In the genomic region with DNA sequence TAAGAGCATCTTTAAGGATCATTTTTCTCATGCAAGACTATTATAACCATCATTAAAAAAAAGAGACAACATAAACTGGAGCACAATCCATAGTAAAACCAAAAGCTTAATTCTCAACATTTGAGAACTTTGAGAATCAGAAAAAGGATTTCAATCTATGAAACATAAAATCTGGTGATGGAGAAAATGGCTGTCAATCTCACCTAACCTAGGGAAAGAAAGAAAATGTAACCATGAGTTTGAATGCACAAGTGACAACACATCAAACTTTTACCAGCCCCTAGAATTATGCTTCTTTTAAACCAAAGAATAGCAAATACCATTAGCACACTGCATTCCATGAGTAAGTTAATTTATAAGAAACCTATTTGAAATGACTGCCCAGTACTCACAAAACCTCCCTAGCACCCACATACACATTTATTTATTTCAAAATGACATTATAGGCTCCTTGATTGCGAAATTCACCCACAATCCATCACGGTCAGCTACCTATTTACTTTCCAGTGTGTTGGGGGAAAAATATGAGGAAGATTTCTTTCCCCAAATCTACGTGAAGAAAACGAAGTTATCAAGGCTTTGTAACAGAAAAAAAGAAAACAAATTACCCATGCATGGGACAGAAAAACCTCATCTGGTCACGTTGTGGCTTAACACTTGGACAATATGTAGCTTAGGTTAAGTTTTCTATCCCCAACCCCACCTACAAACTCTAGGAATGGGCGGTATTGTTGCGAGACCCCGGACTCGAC, we compare ENCODE assay signal across 8 cellular contexts. TPM values are rescaled to one million over a fixed set of nuclear protein-coding genes. Genes with fewer than 3 reads are reported as not detected.
DNase-seq lines count a peak whose midpoint lies in the region; ATAC-seq, FAIRE-seq and TF ChIP-seq lines count a peak whose summit lies in the region.

No MANE protein-coding gene starts in this region.

- POLR2A ChIA-PET in CD4-positive, alpha-beta T cell (lab: Charles Lee), result interaction anchor here (0.6 to 1.3 kb wide), 4 partner anchors 15 to 131 kb away, joined by 3 to 5 read pairs (median 3); no protein-coding TSS in a partner anchor
- POLR2A ChIA-PET in HepG2 (lab: Yijun Ruan, JAX), result interaction anchor here (1.0 to 2.2 kb wide), 6 partner anchors 8 to 81 kb away, joined by 3 to 6 read pairs (median 3); no protein-coding TSS in a partner anchor

- CTCF ChIA-PET in CD4-positive, alpha-beta T cell (lab: Charles Lee), result no interaction called here
- CTCF ChIA-PET in HepG2 (lab: Yijun Ruan, JAX; ENCODE audit: low intra/inter-chr PET ratio, low total read pairs), result no interaction called here

- peak overlapping the region; percentile 86 for H3K9ac ChIP-seq in HepG2 (ENCODE audit: insufficient read depth, low read depth, low read length)

- no peaks in the 10 kb centered on the region for H3K9me3 ChIP-seq in CD4-positive, alpha-beta T cell (ENCODE audit: control insufficient read depth, low read length)
- H3K9me3 ChIP-seq in ascending aorta, result no peaks in the 10 kb centered on the region
- no peaks in the 10 kb centered on the region for H3K9me3 ChIP-seq in HepG2 (ENCODE audit: low read length)
- no peaks in the 10 kb centered on the region for H3K9me3 ChIP-seq in tibial nerve

- no TSS peak for BruUV-seq in HepG2 (replicated peaks; lab: Mats Ljungman, UMichigan)

- no peak for TF ChIP-seq RAD21 in HepG2 (CRISPR knock-in tag; IDR thresholded peaks at IDR 0.05)

- H3K27ac Mint-ChIP-seq in CD4-positive, alpha-beta T cell, result peak overlapping the region; percentile 98
- H3K27ac Mint-ChIP-seq in IgD-negative memory B cell, result peak overlapping the region; percentile 70 to 99 (median 86)

- H3K27me3 ChIP-seq in CD4-positive, alpha-beta T cell (ENCODE audit: control insufficient read depth, insufficient read depth, low read length), result no peaks in the 10 kb centered on the region
- H3K27me3 ChIP-seq in ascending aorta (no peaks in the 10 kb centered on the region), HepG2 (ENCODE audit: control insufficient read depth in 1 of 2, insufficient read depth in 2 of 2, low read length in 2 of 2) (peaks cover 0 to 2% of the 10 kb centered on the region in 2 experiments; a peak in 1 of 5 replicates), tibial nerve (no peaks in the 10 kb centered on the region)

- no peaks in the 10 kb centered on the region for H3K27me3 Mint-ChIP-seq in CD4-positive, alpha-beta T cell
- no peaks in the 10 kb centered on the region for H3K27me3 Mint-ChIP-seq in IgD-negative memory B cell

- H3K36me3 ChIP-seq in ascending aorta, result no peaks in the 10 kb centered on the region
- H3K36me3 ChIP-seq in HepG2 (replicated peaks in 1 of 2; ENCODE audit: control insufficient read depth in 1 of 2, insufficient read depth in 2 of 2, low read length in 2 of 2), result no peaks in the 10 kb centered on the region; a peak in 1 of 5 replicates
- H3K36me3 ChIP-seq in tibial nerve, result no peaks in the 10 kb centered on the region

- H3K4me1 Mint-ChIP-seq in CD4-positive, alpha-beta T cell (ENCODE audit: low read depth), result peaks cover 67% of the 10 kb centered on the region
- peaks cover 28 to 46% (median 28%) of the 10 kb centered on the region in 3 donors for H3K4me1 Mint-ChIP-seq in IgD-negative memory B cell

- TF ChIP-seq EP300 in HepG2 (IDR thresholded peaks at IDR 0.05; ENCODE audit: low read depth in 2 of 2, low read length in 2 of 2) (no peak), HepG2 (CRISPR knock-in tag; IDR thresholded peaks at IDR 0.05; ENCODE audit: borderline replicate concordance) (no peak), tibial nerve (IDR thresholded peaks at IDR 0.05) (no peak)

- peak overlapping the region; percentile 91 for H3K27ac ChIP-seq in CD4-positive, alpha-beta T cell (ENCODE audit: low read depth, low read length)
- peak overlapping the region; percentile 83 to 93 for H3K27ac ChIP-seq in ascending aorta
- H3K27ac ChIP-seq in HepG2 (ENCODE audit: extremely low read length, insufficient read depth, low read length), result peak overlapping the region; percentile 89
- peak overlapping the region; percentile 70 to 93 (median 86) for H3K27ac ChIP-seq in tibial nerve

- peaks cover 23% of the 10 kb centered on the region for H3K36me3 Mint-ChIP-seq in CD4-positive, alpha-beta T cell (ENCODE audit: low read depth)
- H3K36me3 Mint-ChIP-seq in IgD-negative memory B cell, result no peaks in the 10 kb centered on the region

- peak overlapping the region; percentile 86 for H3K4me2 ChIP-seq in HepG2 (ENCODE audit: low read depth, low read length)

- TF ChIP-seq CTCF in CD4-positive, alpha-beta T cell (IDR thresholded peaks at IDR 0.05), result no peak
- TF ChIP-seq CTCF in ascending aorta (IDR thresholded peaks at IDR 0.05) (no peak), HepG2 (CRISPR knock-in tag; IDR thresholded peaks at IDR 0.05) (no peak), tibial nerve (IDR thresholded peaks at IDR 0.05) (no peak)

- H3K9me3 Mint-ChIP-seq in CD4-positive, alpha-beta T cell, result no peaks in the 10 kb centered on the region
- no peaks in the 10 kb centered on the region for H3K9me3 Mint-ChIP-seq in IgD-negative memory B cell

- H3K4me3 ChIP-seq in ascending aorta (peak overlapping the region; percentile 75 to 91), HepG2 (replicated peaks in 1 of 3; ENCODE audit: insufficient read depth in 1 of 3, low read depth in 2 of 3, low read length in 3 of 3) (peak overlapping the region; percentile 89 to 98 (median 93)), tibial nerve (peak overlapping the region; percentile 49 to 91 (median 77))

- intact Hi-C loops in CD4-positive, alpha-beta T cell (cut with DNase I, micrococcal nuclease), result no loop called here
- intact Hi-C loops in ascending aorta (cut with DNase I) (loop anchor here (5.0 kb wide), 1 partner anchor 533 kb away; no protein-coding TSS in a partner anchor), HepG2 (cut with micrococcal nuclease; ENCODE audit: unreplicated experiment) (loop anchor here (2.0 kb wide), 2 partner anchors 18 to 32 kb away; no protein-coding TSS in a partner anchor)

- in situ Hi-C loops in HepG2 (cut with HindIII; ENCODE audit: extremely low pct_ligation_motif_present, low pct_unique_long_range_greater_than_20kb), result no loop called here

- H3K4me3 Mint-ChIP-seq in CD4-positive, alpha-beta T cell, result peak overlapping the region; percentile 100
- peak overlapping the region; percentile 93 to 100 (median 100) for H3K4me3 Mint-ChIP-seq in IgD-negative memory B cell

- DNase-seq in CD4-positive, alpha-beta T cell, result no peak
- DNase-seq in ascending aorta (ENCODE audit: low spot score in 2 of 2) (no peak), HepG2 (ENCODE audit: low spot score) (peak; percentile 20), tibial nerve (ENCODE audit: low spot score in 2 of 2) (no peak), SIG-M5 (lab: John Stamatoyannopoulos, UW) (no peak), mesenteric fat pad (ENCODE audit: low spot score) (no peak)

- no peak for FAIRE-seq in HepG2 (lab: Jason Lieb, UNC)

- H3K4me1 ChIP-seq in ascending aorta, result peaks cover 0 to 20% of the 10 kb centered on the region in 2 donors
- peaks cover 60% of the 10 kb centered on the region for H3K4me1 ChIP-seq in HepG2 (ENCODE audit: insufficient read depth, low read length)
- H3K4me1 ChIP-seq in tibial nerve, result peaks cover 0 to 37% (median 12%) of the 10 kb centered on the region in 4 donors

- peaks cover 14% of the 10 kb centered on the region; the same call in 1 of the 2 replicates for H4K20me1 ChIP-seq in HepG2 (ENCODE audit: insufficient read depth, low read length)

- peaks cover 56% of the 10 kb centered on the region for H3K79me2 ChIP-seq in HepG2 (ENCODE audit: insufficient read depth, low read length)

- no peak overlapping the region for H2AFZ ChIP-seq in HepG2 (ENCODE audit: low read length)

- under 1% methylated on average over 5 of the region's 9 CpGs for WGBS in HepG2 (ENCODE audit: low lambda C conversion rate)
- 5% methylated on average over 9 of the region's 9 CpGs for WGBS in tibial nerve, 2 donors

- TF ChIP-seq POLR2A in HepG2 (IDR thresholded peaks at IDR 0.05; ENCODE audit: insufficient read depth in 1 of 2, low read depth in 2 of 2, low read length in 2 of 2) (no peak), tibial nerve (IDR thresholded peaks at IDR 0.05) (no peak)

- no peak for ATAC-seq in CD4-positive, alpha-beta T cell (ENCODE audit: poor library complexity)
- ATAC-seq in HepG2, result no peak
- ATAC-seq in HG02840 (IDR thresholded peaks at IDR 0.05; ENCODE audit: low FRiP score, unreplicated experiment), result no peak

TF ChIP-seq in HepG2, 621 proteins besides CTCF, POLR2A, EP300 and RAD21 (continues in another document):
- TF ChIP-seq KLF6 (CRISPR knock-in tag; IDR thresholded peaks at IDR 0.05), result peak; percentile 15; the same call in 1 of the 2 replicates
- peak; percentile 92 for TF ChIP-seq CEBPB (IDR thresholded peaks at IDR 0.05; ENCODE audit: borderline replicate concordance, low read depth, low read length)

RNA-seq across cellular contexts. Expression of a gene that starts 0.8 kb away (rescaled TPM):
- total RNA-seq in CD4-positive, alpha-beta T cell, result 10 to 100 TPM; 28.9 to 30.4 TPM
- 30.3 TPM for polyA plus RNA-seq in IgD-negative memory B cell
- 12.7 TPM for total RNA-seq in ascending aorta
- 55.7 and 84.7 TPM in 2 replicates for total RNA-seq in HepG2 (2016; rRNA removed; fragmentation: Illumina TruSeq; extraction: Trizol)
- 22.3 and 25.0 TPM in 2 replicates for total RNA-seq in HepG2 (2016; cell fraction: cytosol; rRNA removed; fragmentation: Illumina TruSeq; extraction: Trizol; ENCODE audit: low read depth)
- total RNA-seq in HepG2 (2016; cell fraction: insoluble cytoplasmic fraction; rRNA removed; fragmentation: Illumina TruSeq; extraction: Trizol), result 54.6 and 79.1 TPM in 2 replicates
- 20.1 and 23.8 TPM in 2 replicates for total RNA-seq in HepG2 (2016; cell fraction: membrane; rRNA removed; fragmentation: Illumina TruSeq; extraction: Trizol)
- total RNA-seq in HepG2 (2016; cell fraction: nucleus; rRNA removed; fragmentation: Illumina TruSeq; extraction: Trizol), result 106 and 107 TPM in 2 replicates
- polyA plus RNA-seq in HepG2 (2011; rRNA removed), result 16.4 and 23.1 TPM in 2 replicates
- polyA plus RNA-seq in HepG2 (2011; cell fraction: cytosol; rRNA removed), result 9.1 and 13.4 TPM in 2 replicates
- 9.7 and 11.5 TPM in 2 replicates for polyA plus RNA-seq in HepG2 (2011; cell fraction: nucleus; rRNA removed)
- 14.9 and 16.5 TPM in 2 replicates for polyA plus RNA-seq in HepG2 (2012)
- polyA plus RNA-seq in HepG2 (2016; cell fraction: cytosol; fragmentation: Illumina TruSeq; extraction: Trizol; ENCODE audit: low read depth), result 3.5 and 3.9 TPM in 2 replicates
- 60.9 and 64.9 TPM in 2 replicates for polyA plus RNA-seq in HepG2 (2016; cell fraction: insoluble cytoplasmic fraction; fragmentation: Illumina TruSeq; extraction: Trizol; ENCODE audit: low read depth)
- polyA plus RNA-seq in HepG2 (2016; cell fraction: membrane; fragmentation: Illumina TruSeq; extraction: Trizol; ENCODE audit: low read depth), result 7.1 and 7.4 TPM in 2 replicates
- polyA plus RNA-seq in HepG2 (2016; cell fraction: nucleus; fragmentation: Illumina TruSeq; extraction: Trizol; ENCODE audit: insufficient read depth, low read depth), result 41.0 and 45.0 TPM in 2 replicates
- 25.6 and 52.0 TPM in 2 replicates for polyA minus RNA-seq in HepG2 (2011; rRNA and poly(A)+ RNA removed; ENCODE audit: low replicate concordance)
- polyA minus RNA-seq in HepG2 (2011; cell fraction: cytosol; rRNA and poly(A)+ RNA removed), result 26.9 and 33.2 TPM in 2 replicates
- polyA minus RNA-seq in HepG2 (2011; cell fraction: nucleus; rRNA and poly(A)+ RNA removed), result 143 and 165 TPM in 2 replicates
- total RNA-seq in tibial nerve, result 10 to 100 TPM; 20.5 to 33.9 (median 26.9) TPM
- 27.4 TPM for total RNA-seq in mesenteric fat pad

Comparison
In these comparisons a context has a peak if more than half of its experiments do, and no peak if none do; other contexts are left out.
1. intact Hi-C loops: an anchor here in ascending aorta (5.0 kb wide) and HepG2 (2.0 kb wide); none called in CD4-positive, alpha-beta T cell.